Comparison of ENCODE assay signal across 17 cellular contexts in the genomic region with DNA sequence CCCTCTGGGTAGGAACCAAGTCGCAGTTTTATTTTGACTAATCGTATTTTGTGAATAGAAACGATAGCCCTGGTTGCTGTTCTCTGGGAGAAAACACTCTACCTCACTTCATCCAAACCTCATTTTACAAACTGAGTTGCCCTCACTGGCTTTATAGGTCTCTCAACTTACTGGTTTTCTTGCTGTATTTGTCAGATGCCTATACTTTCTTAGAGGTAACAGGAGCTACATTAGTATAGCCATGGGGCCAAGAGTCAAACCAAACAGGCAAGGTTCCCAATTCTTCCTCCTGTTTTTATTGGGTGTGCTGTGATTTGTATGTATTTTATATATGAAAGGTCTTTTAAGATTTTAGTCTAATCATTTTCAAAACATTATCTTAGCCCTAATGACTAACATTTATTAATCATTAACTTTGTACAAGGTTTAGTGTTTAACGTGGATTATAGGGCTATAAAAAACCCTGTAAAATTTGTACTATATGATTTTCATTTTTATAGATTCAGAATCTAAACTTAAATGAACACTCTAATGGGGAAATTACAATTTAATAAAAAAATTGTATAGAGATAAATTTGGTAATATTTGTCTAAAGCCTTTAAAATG.
DNase-seq lines count a peak whose midpoint lies in the region; ATAC-seq, FAIRE-seq and TF ChIP-seq lines count a peak whose summit lies in the region.
"Had no signal": no experiment of that assay in that cellular context is flagged by ENCODE, and none has a peak within 500 bp of the region (broad histone marks: within the 10 kb centered on the region; RNA-seq: fewer than 3 reads in every experiment).

No MANE protein-coding gene starts in this region.

- intact Hi-C loops in kidney (cut with DNase I) (no loop called here), heart right ventricle (cut with DNase I) (no loop called here)

- H3K4me1 Mint-ChIP-seq in stimulated activated effector memory CD8-positive, alpha-beta T cell treated with anti-CD3 and anti-CD28 coated beads, Interleukin-12 subunit alpha, Interleukin-12 subunit beta, amount 100 ng/mL, for 72 hours: no peaks in the 10 kb centered on the region
- H3K4me1 Mint-ChIP-seq: CD4-positive, CD25-positive, alpha-beta regulatory T cell had no signal

- no peak overlapping the region for H3K9ac ChIP-seq in kidney (ENCODE audit: low read length in 2 of 2)
- H3K9ac ChIP-seq: BLaER1 treated with 17β-estradiol and CSF1 and Interleukin-3, amounts not matched to agents 10 nM and 100 nM had no signal

- H3K4me3 ChIP-seq in kidney (ENCODE audit: low read length in 2 of 2) (no peak overlapping the region), heart right ventricle (no peak overlapping the region)
- H3K4me3 ChIP-seq: BLaER1 treated with 17β-estradiol and CSF1 and Interleukin-3, amounts not matched to agents 10 nM and 100 nM; HAP-1 had no signal

- H3K27ac ChIP-seq in kidney (ENCODE audit: low read depth in 2 of 2, low read length in 2 of 2): no peak overlapping the region
- no peak overlapping the region for H3K27ac ChIP-seq in heart right ventricle
- H3K27ac ChIP-seq: BLaER1 treated with 17β-estradiol and CSF1 and Interleukin-3, amounts not matched to agents 10 nM and 100 nM had no signal

- no peak overlapping the region for H3K27ac Mint-ChIP-seq in stimulated activated effector memory CD8-positive, alpha-beta T cell treated with anti-CD3 and anti-CD28 coated beads, Interleukin-12 subunit alpha, Interleukin-12 subunit beta, amount 100 ng/mL, for 72 hours
- H3K27ac Mint-ChIP-seq: CD4-positive, CD25-positive, alpha-beta regulatory T cell had no signal

- H3K27me3 ChIP-seq in heart right ventricle: no peaks in the 10 kb centered on the region
- H3K27me3 ChIP-seq: BLaER1 treated with 17β-estradiol and CSF1 and Interleukin-3, amounts not matched to agents 10 nM and 100 nM had no signal

- H3K36me3 Mint-ChIP-seq in stimulated activated effector memory CD8-positive, alpha-beta T cell treated with anti-CD3 and anti-CD28 coated beads, Interleukin-12 subunit alpha, Interleukin-12 subunit beta, amount 100 ng/mL, for 72 hours: no peaks in the 10 kb centered on the region

- H3K4me1 ChIP-seq in kidney (ENCODE audit: control insufficient read depth in 1 of 2, insufficient read depth in 1 of 2, low read depth in 1 of 2, low read length in 2 of 2) (no peaks in the 10 kb centered on the region), heart right ventricle (no peaks in the 10 kb centered on the region)
- H3K4me1 ChIP-seq: BLaER1 treated with 17β-estradiol and CSF1 and Interleukin-3, amounts not matched to agents 10 nM and 100 nM; HAP-1 had no signal

- H3K9me3 Mint-ChIP-seq in stimulated activated effector memory CD8-positive, alpha-beta T cell treated with anti-CD3 and anti-CD28 coated beads, Interleukin-12 subunit alpha, Interleukin-12 subunit beta, amount 100 ng/mL, for 72 hours: peaks cover 5% of the 10 kb centered on the region

- no peak for ATAC-seq in stimulated activated effector memory CD8-positive, alpha-beta T cell treated with anti-CD3 and anti-CD28 coated beads, Interleukin-12 subunit alpha, Interleukin-12 subunit beta, amount 100 ng/mL, for 72 hours
- ATAC-seq in heart right ventricle: no peak
- ATAC-seq: HepG2 had no signal

- no peak for TF ChIP-seq CTCF in kidney (IDR thresholded peaks at IDR 0.05; ENCODE audit: borderline replicate concordance, extremely low read depth, insufficient read depth)
- no peak for TF ChIP-seq CTCF in heart right ventricle (IDR thresholded peaks at IDR 0.05)

- H3K36me3 ChIP-seq in kidney (ENCODE audit: control insufficient read depth in 1 of 2, insufficient read depth in 2 of 2, low read length in 2 of 2) (no peaks in the 10 kb centered on the region), heart right ventricle (no peaks in the 10 kb centered on the region)
- H3K36me3 ChIP-seq: BLaER1 treated with 17β-estradiol and CSF1 and Interleukin-3, amounts not matched to agents 10 nM and 100 nM; HAP-1 had no signal

- peak; percentile 12 for DNase-seq in Caki2 (ENCODE audit: low read depth)
- no peak for DNase-seq in RCC 7860 (ENCODE audit: low spot score)
- no peak for DNase-seq in kidney
- peak; percentile 23 for DNase-seq in renal cortical epithelial cell (ENCODE audit: low read depth)
- no peak for DNase-seq in stimulated activated effector memory CD8-positive, alpha-beta T cell treated with anti-CD3 and anti-CD28 coated beads, Interleukin-12 subunit alpha, Interleukin-12 subunit beta, amount 100 ng/mL, for 72 hours (ENCODE audit: low spot score in 2 of 2)
- DNase-seq in G401 (ENCODE audit: low spot score): no peak
- DNase-seq in heart right ventricle: no peak
- DNase-seq: ACHN; Calu3; CD4-positive, CD25-positive, alpha-beta regulatory T cell; DMS 273 treated with DMSO at 0.1 percent for 48 hours had no signal

- 90% methylated on average over 4 of the region's 4 CpGs for WGBS in heart right ventricle, 2 donors

- peaks cover 0 to 2% of the 10 kb centered on the region in 2 donors for H3K9me3 ChIP-seq in kidney (ENCODE audit: control insufficient read depth in 1 of 2, low read length in 2 of 2)
- peaks cover 0 to 18% (median 0%) of the 10 kb centered on the region in 11 donors for H3K9me3 ChIP-seq in heart right ventricle
- H3K9me3 ChIP-seq: BLaER1 treated with 17β-estradiol and CSF1 and Interleukin-3, amounts not matched to agents 10 nM and 100 nM; HAP-1 had no signal

- no peak overlapping the region for H3K4me3 Mint-ChIP-seq in stimulated activated effector memory CD8-positive, alpha-beta T cell treated with anti-CD3 and anti-CD28 coated beads, Interleukin-12 subunit alpha, Interleukin-12 subunit beta, amount 100 ng/mL, for 72 hours
- H3K4me3 Mint-ChIP-seq: CD4-positive, CD25-positive, alpha-beta regulatory T cell had no signal

- in situ Hi-C loops in Caki2 (cut with HindIII; ENCODE audit: low pct_unique_long_range_greater_than_20kb, low sequenced_read_pairs): no loop called here
- in situ Hi-C loops in G401 (cut with HindIII; ENCODE audit: low sequenced_read_pairs): no loop called here

- FAIRE-seq in RCC 7860 (lab: Jason Lieb, UNC) (peak; percentile 42), kidney (lab: Jason Lieb, UNC) (peak; percentile 62)
- FAIRE-seq: GM12891, H1, HepG2, HTR-8/SVneo had no signal

Comparison
In these comparisons a context has a peak if more than half of its experiments do, and no peak if none do; other contexts are left out.
1. DNase-seq: peak in Caki2 (single experiment) and renal cortical epithelial cell (single experiment); none in RCC 7860 (single experiment), kidney (single experiment), stimulated activated effector memory CD8-positive, alpha-beta T cell treated with anti-CD3 and anti-CD28 coated beads, Interleukin-12 subunit alpha, Interleukin-12 subunit beta, amount 100 ng/mL, for 72 hours (0 of 2), G401 (single experiment) and heart right ventricle (0 of 2).